Comparison of ENCODE assay signal across 7 cellular contexts in genomic region chr11:67123801-67124200, GRCh38. TPM values are rescaled to one million over a fixed set of nuclear protein-coding genes. Genes with fewer than 3 reads are reported as not detected.
DNase-seq lines count a peak whose midpoint lies in the region; ATAC-seq and TF ChIP-seq lines count a peak whose summit lies in the region.
"Not testable (repeated sequence)": the region's sequence is repeated elsewhere in the genome, so short reads cannot be mapped to it uniquely, and the experiment has no call there.

No MANE protein-coding gene starts in this region.

- H3K4me3 Mint-ChIP-seq in Caco-2 (ENCODE audit: unreplicated experiment): peak overlapping the region; percentile 36
- H3K4me3 Mint-ChIP-seq in WTC11; stimulated activated naive B cell treated with anti-CD40 and anti-IgM and Interleukin-4, amounts not matched to agents 10 μg/mL and 1 μg/mL and 100 μg/mL, for 72 hours: not testable (repeated sequence)
- peak overlapping the region; percentile 16 for H3K4me3 Mint-ChIP-seq in activated naive CD8-positive, alpha-beta T cell treated with anti-CD3 and anti-CD28 coated beads, Interleukin-2, amount 10 ng/mL, durations not matched to agents 7 days and 5 days
- peak overlapping the region in 6 of 10 donors; percentile 38 to 64 (median 46) for H3K4me3 Mint-ChIP-seq in naive thymus-derived CD4-positive, alpha-beta T cell

- intact Hi-C loops in Caco-2 (cut with micrococcal nuclease; ENCODE audit: unreplicated experiment); OCI-LY7 (cut with micrococcal nuclease; ENCODE audit: unreplicated experiment): not testable (repeated sequence)
- intact Hi-C loops in naive thymus-derived CD4-positive, alpha-beta T cell (cut with micrococcal nuclease): loop anchor here in 1 of 2 donors (5.0 kb wide), 1 partner anchor 38 kb away; no protein-coding TSS in a partner anchor

- H3K9me3 Mint-ChIP-seq in Caco-2 (ENCODE audit: unreplicated experiment); WTC11; activated naive CD8-positive, alpha-beta T cell treated with anti-CD3 and anti-CD28 coated beads, Interleukin-2, amount 10 ng/mL, durations not matched to agents 7 days and 5 days; naive thymus-derived CD4-positive, alpha-beta T cell; stimulated activated naive B cell treated with anti-CD40 and anti-IgM and Interleukin-4, amounts not matched to agents 10 μg/mL and 1 μg/mL and 100 μg/mL, for 72 hours: not testable (repeated sequence)

- H3K36me3 ChIP-seq in Caco-2 (ENCODE audit: control insufficient read depth, insufficient read depth, low read length): not testable (repeated sequence)
- peaks cover 65% of the 10 kb centered on the region for H3K36me3 ChIP-seq in OCI-LY7 (ENCODE audit: insufficient read depth, low read length)
- peaks cover 0 to 15% (median 4%) of the 10 kb centered on the region in 3 experiments for H3K36me3 ChIP-seq in naive thymus-derived CD4-positive, alpha-beta T cell (ENCODE audit: control insufficient read depth in 2 of 3, insufficient read depth in 3 of 3, low read length in 3 of 3)

- not testable (repeated sequence) for H2AFZ ChIP-seq in OCI-LY7 (ENCODE audit: low read length)

- H3K36me3 Mint-ChIP-seq in Caco-2 (ENCODE audit: insufficient read depth, unreplicated experiment) (peaks cover 91% of the 10 kb centered on the region), WTC11 (peaks cover 27% of the 10 kb centered on the region)
- H3K36me3 Mint-ChIP-seq in activated naive CD8-positive, alpha-beta T cell treated with anti-CD3 and anti-CD28 coated beads, Interleukin-2, amount 10 ng/mL, durations not matched to agents 7 days and 5 days: peaks cover 26% of the 10 kb centered on the region
- peaks cover 5 to 17% (median 14%) of the 10 kb centered on the region in 5 donors for H3K36me3 Mint-ChIP-seq in naive thymus-derived CD4-positive, alpha-beta T cell
- H3K36me3 Mint-ChIP-seq in stimulated activated naive B cell treated with anti-CD40 and anti-IgM and Interleukin-4, amounts not matched to agents 10 μg/mL and 1 μg/mL and 100 μg/mL, for 72 hours: peaks cover 18 to 20% of the 10 kb centered on the region in 2 donors

- H3K27me3 ChIP-seq in Caco-2 (replicated peaks; ENCODE audit: control insufficient read depth, insufficient read depth, low read length); naive thymus-derived CD4-positive, alpha-beta T cell (ENCODE audit: control insufficient read depth in 2 of 2, insufficient read depth in 2 of 2, low read length in 2 of 2): not testable (repeated sequence)

- not testable (repeated sequence) for H4K20me1 ChIP-seq in OCI-LY7 (ENCODE audit: insufficient read depth, low read length)

- TF ChIP-seq CTCF in Caco-2 (IDR thresholded peaks at IDR 0.05; ENCODE audit: insufficient read depth in 1 of 2, low read depth in 1 of 2, low read length in 1 of 2, severe bottlenecking in 1 of 2, unreplicated experiment in 1 of 2); OCI-LY7 (conservative IDR thresholded peaks at IDR 0.05; ENCODE audit: low read length); WTC11 (IDR thresholded peaks at IDR 0.05): not testable (repeated sequence)

- not testable (repeated sequence) for H3K9me3 ChIP-seq in Caco-2; OCI-LY7 (ENCODE audit: low read length); naive thymus-derived CD4-positive, alpha-beta T cell (ENCODE audit: control insufficient read depth in 2 of 3, low read length in 3 of 3)

- H3K9me2 ChIP-seq in OCI-LY7 (ENCODE audit: insufficient read depth, low read length): not testable (repeated sequence)

- not testable (repeated sequence) for BruUV-seq in Caco-2 (replicated peaks; lab: Mats Ljungman, UMichigan); OCI-LY7 (replicated peaks; lab: Mats Ljungman, UMichigan)

- DNase-seq in Caco-2: peak in 1 of 2 experiments; percentile 25
- not testable (repeated sequence) for DNase-seq in OCI-LY7 (ENCODE audit: low spot score); WTC11 (ENCODE audit: low spot score); epithelial cell of prostate (ENCODE audit: low read depth, low spot score); naive thymus-derived CD4-positive, alpha-beta T cell; stimulated activated naive B cell treated with anti-CD40 and anti-IgM and Interleukin-4, amounts not matched to agents 10 μg/mL and 1 μg/mL and 100 μg/mL, for 72 hours
- DNase-seq in activated naive CD8-positive, alpha-beta T cell treated with anti-CD3 and anti-CD28 coated beads, Interleukin-2, amount 10 ng/mL, durations not matched to agents 7 days and 5 days: peak; percentile 8

- H3K27me3 Mint-ChIP-seq in Caco-2 (ENCODE audit: insufficient read depth, unreplicated experiment); WTC11 (ENCODE audit: low read depth); activated naive CD8-positive, alpha-beta T cell treated with anti-CD3 and anti-CD28 coated beads, Interleukin-2, amount 10 ng/mL, durations not matched to agents 7 days and 5 days; naive thymus-derived CD4-positive, alpha-beta T cell; stimulated activated naive B cell treated with anti-CD40 and anti-IgM and Interleukin-4, amounts not matched to agents 10 μg/mL and 1 μg/mL and 100 μg/mL, for 72 hours: not testable (repeated sequence)

- POLR2A ChIA-PET in Caco-2 (lab: Charles Lee); WTC11 (lab: Charles Lee); naive thymus-derived CD4-positive, alpha-beta T cell (lab: Charles Lee): not testable (repeated sequence)
- POLR2A ChIA-PET in OCI-LY7 (lab: Charles Lee): interaction anchor here (0.6 kb wide), 1 partner anchor 214 kb away, joined by 3 read pairs; no protein-coding TSS in a partner anchor
- POLR2A ChIA-PET in activated naive CD8-positive, alpha-beta T cell treated with anti-CD3 and anti-CD28 coated beads, Interleukin-2, amount 10 ng/mL, durations not matched to agents 7 days and 5 days (lab: Charles Lee): interaction anchor here (0.7 kb wide), 1 partner anchor 69 kb away, joined by 4 read pairs; no protein-coding TSS in a partner anchor

- CTCF ChIA-PET in Caco-2 (lab: Charles Lee); OCI-LY7 (lab: Charles Lee; ENCODE audit: unreplicated experiment); naive thymus-derived CD4-positive, alpha-beta T cell (lab: Charles Lee): not testable (repeated sequence)
- CTCF ChIA-PET in WTC11 (lab: Charles Lee): interaction anchor here (0.9 kb wide), 1 partner anchor 102 kb away, joined by 3 read pairs; no protein-coding TSS in a partner anchor

- peaks cover 92% of the 10 kb centered on the region for H3K79me2 ChIP-seq in OCI-LY7 (ENCODE audit: insufficient read depth, low read depth, low read length)

- not testable (repeated sequence) for ATAC-seq in WTC11; activated naive CD8-positive, alpha-beta T cell treated with anti-CD3 and anti-CD28 coated beads, Interleukin-2, amount 10 ng/mL, durations not matched to agents 7 days and 5 days (ENCODE audit: low read depth); naive thymus-derived CD4-positive, alpha-beta T cell; stimulated activated naive B cell treated with anti-CD40 and anti-IgM and Interleukin-4, amounts not matched to agents 10 μg/mL and 1 μg/mL and 100 μg/mL, for 72 hours (replicated peaks)

- peak overlapping the region; percentile 40; the same call in 1 of the 2 replicates for H3K4me2 ChIP-seq in OCI-LY7 (ENCODE audit: low read length)

- peaks cover 18% of the 10 kb centered on the region for H3K4me1 Mint-ChIP-seq in Caco-2 (ENCODE audit: low read depth, unreplicated experiment)
- H3K4me1 Mint-ChIP-seq in WTC11: peaks cover 12% of the 10 kb centered on the region
- H3K4me1 Mint-ChIP-seq in activated naive CD8-positive, alpha-beta T cell treated with anti-CD3 and anti-CD28 coated beads, Interleukin-2, amount 10 ng/mL, durations not matched to agents 7 days and 5 days: peaks cover 29% of the 10 kb centered on the region
- H3K4me1 Mint-ChIP-seq in naive thymus-derived CD4-positive, alpha-beta T cell: peaks cover 28 to 50% (median 40%) of the 10 kb centered on the region in 7 donors
- H3K4me1 Mint-ChIP-seq in stimulated activated naive B cell treated with anti-CD40 and anti-IgM and Interleukin-4, amounts not matched to agents 10 μg/mL and 1 μg/mL and 100 μg/mL, for 72 hours: peaks cover 12 to 32% of the 10 kb centered on the region in 2 donors

- H3K27ac Mint-ChIP-seq in Caco-2 (ENCODE audit: unreplicated experiment): peak overlapping the region; percentile 71
- peak overlapping the region; percentile 49; the same call in 1 of the 2 replicates for H3K27ac Mint-ChIP-seq in WTC11
- not testable (repeated sequence) for H3K27ac Mint-ChIP-seq in activated naive CD8-positive, alpha-beta T cell treated with anti-CD3 and anti-CD28 coated beads, Interleukin-2, amount 10 ng/mL, durations not matched to agents 7 days and 5 days
- peak overlapping the region in 3 of 9 donors; percentile 12 to 54 (median 32) for H3K27ac Mint-ChIP-seq in naive thymus-derived CD4-positive, alpha-beta T cell
- H3K27ac Mint-ChIP-seq in stimulated activated naive B cell treated with anti-CD40 and anti-IgM and Interleukin-4, amounts not matched to agents 10 μg/mL and 1 μg/mL and 100 μg/mL, for 72 hours: peak overlapping the region; percentile 69

- not testable (repeated sequence) for H3K4me3 ChIP-seq in Caco-2 (ENCODE audit: low read depth, low read length); OCI-LY7 (ENCODE audit: low read depth, low read length, poor library complexity, severe bottlenecking); naive thymus-derived CD4-positive, alpha-beta T cell (ENCODE audit: low read length)

- not testable (repeated sequence) for H3K27ac ChIP-seq in OCI-LY7 (ENCODE audit: low read depth, low read length, poor library complexity, severe bottlenecking); naive thymus-derived CD4-positive, alpha-beta T cell (ENCODE audit: low read depth, low read length)
- peak overlapping the region; percentile 14 for H3K27ac ChIP-seq in epithelial cell of prostate

- H3K4me1 ChIP-seq in Caco-2 (peaks cover 29% of the 10 kb centered on the region), OCI-LY7 (ENCODE audit: insufficient read depth, low read length, poor library complexity, severe bottlenecking) (peaks cover 27% of the 10 kb centered on the region)
- not testable (repeated sequence) for H3K4me1 ChIP-seq in naive thymus-derived CD4-positive, alpha-beta T cell (ENCODE audit: control insufficient read depth in 2 of 2, insufficient read depth in 2 of 2, low read length in 2 of 2)

RNA-seq across cellular contexts. Expression of gene KDM2A, which starts 4.7 kb away (rescaled TPM):
- total RNA-seq in Caco-2 (2022) (122 and 134 TPM in 2 replicates), OCI-LY7 (2022) (62.5 and 66.2 TPM in 2 replicates), WTC11 (2021) (54.0 to 58.0 TPM (median 54.3 TPM) in 3 replicates)
- total RNA-seq in OCI-LY7 (2014; rRNA removed; shearing (Covaris generic)): 25.4 and 31.7 TPM in 2 replicates
- total RNA-seq in activated naive CD8-positive, alpha-beta T cell treated with anti-CD3 and anti-CD28 coated beads, Interleukin-2, amount 10 ng/mL, durations not matched to agents 7 days and 5 days: 100 to 1,000 TPM; 128 to 134 TPM
- total RNA-seq in naive thymus-derived CD4-positive, alpha-beta T cell: 100 to 1,000 TPM; 146 to 298 (median 233) TPM
- polyA plus RNA-seq in naive thymus-derived CD4-positive, alpha-beta T cell: 10 to 100 TPM in 1 of 2 donors, 1 to 10 TPM in 1; 8.7 to 18.6 TPM
